8 cellular contexts compared by ENCODE assay signal in genomic region chr22:44567846-44568493, GRCh38.
DNase-seq lines count a peak whose midpoint lies in the region; ATAC-seq and TF ChIP-seq lines count a peak whose summit lies in the region.

No MANE protein-coding gene starts in this region.

- H3K4ac ChIP-seq in trophoblast cell (ENCODE audit: low read depth, low read length), result no peak overlapping the region

- peaks cover 0 to 13% (median 5%) of the 10 kb centered on the region in 7 donors for H3K9me3 Mint-ChIP-seq in CD4-positive, CD25-positive, alpha-beta regulatory T cell
- peaks cover 10% of the 10 kb centered on the region for H3K9me3 Mint-ChIP-seq in activated CD4-positive, alpha-beta T cell treated with anti-CD3 and anti-CD28 coated beads, Interleukin-2, amount 10 ng/mL, durations not matched to agents 7 days and 5 days

- H3K18ac ChIP-seq in trophoblast cell (ENCODE audit: low read length), result no peak overlapping the region

- H2BK120ac ChIP-seq in trophoblast cell (ENCODE audit: insufficient read depth, low read length, poor library complexity), result no peak overlapping the region

- no peaks in the 10 kb centered on the region for H3K79me1 ChIP-seq in trophoblast cell (ENCODE audit: low read length)

- H3K79me2 ChIP-seq in trophoblast cell (ENCODE audit: control insufficient read depth, insufficient read depth, low read length, poor library complexity), result no peaks in the 10 kb centered on the region

- no peak overlapping the region for H4K8ac ChIP-seq in trophoblast cell (ENCODE audit: low read depth, low read length)

- no peaks in the 10 kb centered on the region for H3K36me3 Mint-ChIP-seq in CD4-positive, CD25-positive, alpha-beta regulatory T cell
- H3K36me3 Mint-ChIP-seq in activated CD4-positive, alpha-beta T cell treated with anti-CD3 and anti-CD28 coated beads, Interleukin-2, amount 10 ng/mL, durations not matched to agents 7 days and 5 days (ENCODE audit: low read depth), result no peaks in the 10 kb centered on the region

- H3K27ac Mint-ChIP-seq in CD4-positive, CD25-positive, alpha-beta regulatory T cell, result peak overlapping the region in 1 of 3 donors; percentile 72
- no peak overlapping the region for H3K27ac Mint-ChIP-seq in activated CD4-positive, alpha-beta T cell treated with anti-CD3 and anti-CD28 coated beads, Interleukin-2, amount 10 ng/mL, durations not matched to agents 7 days and 5 days

- H3K14ac ChIP-seq in trophoblast cell (ENCODE audit: low read length), result no peak overlapping the region

- H2AK5ac ChIP-seq in trophoblast cell (ENCODE audit: low read length), result no peak overlapping the region

- no peak overlapping the region for H2AFZ ChIP-seq in trophoblast cell (ENCODE audit: insufficient read depth, low read length, poor library complexity)

- no peak overlapping the region for H4K91ac ChIP-seq in trophoblast cell (ENCODE audit: low read depth, low read length)

- H3K4me3 Mint-ChIP-seq in CD4-positive, CD25-positive, alpha-beta regulatory T cell, result no peak overlapping the region
- no peak overlapping the region for H3K4me3 Mint-ChIP-seq in activated CD4-positive, alpha-beta T cell treated with anti-CD3 and anti-CD28 coated beads, Interleukin-2, amount 10 ng/mL, durations not matched to agents 7 days and 5 days

- DNase-seq in CD4-positive, CD25-positive, alpha-beta regulatory T cell, result peak in 2 of 3 donors; percentile 17 to 57
- DNase-seq in HL-60 (ENCODE audit: low read depth in 1 of 2, low spot score in 1 of 2), result peak in 1 of 2 experiments; percentile 44
- peak; percentile 61 for DNase-seq in activated CD4-positive, alpha-beta T cell treated with anti-CD3 and anti-CD28 coated beads, Interleukin-2, amount 10 ng/mL, durations not matched to agents 7 days and 5 days
- DNase-seq in effector CD8-positive, alpha-beta T cell (lab: John Stamatoyannopoulos, UW), result peak; percentile 11
- DNase-seq in trophoblast cell, result peak; percentile 42 to 70
- DNase-seq in D341Med (ENCODE audit: low spot score), result no peak
- no peak for DNase-seq in NCI-H187 treated with DMSO at 0.1 percent for 48 hours (lab: John Stamatoyannopoulos, UW)

- no peaks in the 10 kb centered on the region for H3K36me3 ChIP-seq in CD4-positive, CD25-positive, alpha-beta regulatory T cell (ENCODE audit: control insufficient read depth, insufficient read depth, low read length)
- no peaks in the 10 kb centered on the region for H3K36me3 ChIP-seq in trophoblast cell (ENCODE audit: control insufficient read depth in 1 of 2, insufficient read depth in 2 of 2, low read length in 2 of 2)

- H3K4me3 ChIP-seq in CD4-positive, CD25-positive, alpha-beta regulatory T cell (ENCODE audit: low read depth, low read length), result no peak overlapping the region
- H3K4me3 ChIP-seq in HL-60 (replicated peaks; ENCODE audit: insufficient read depth, low read length) (no peak overlapping the region), trophoblast cell (ENCODE audit: low read depth, low read length) (peak overlapping the region; percentile 12)

- H3K9ac ChIP-seq in trophoblast cell (ENCODE audit: low read length), result no peak overlapping the region

- H3K4me1 Mint-ChIP-seq in CD4-positive, CD25-positive, alpha-beta regulatory T cell, result no peaks in the 10 kb centered on the region
- H3K4me1 Mint-ChIP-seq in activated CD4-positive, alpha-beta T cell treated with anti-CD3 and anti-CD28 coated beads, Interleukin-2, amount 10 ng/mL, durations not matched to agents 7 days and 5 days, result no peaks in the 10 kb centered on the region

- peaks cover 16% of the 10 kb centered on the region for H3K27me3 Mint-ChIP-seq in CD4-positive, CD25-positive, alpha-beta regulatory T cell
- peaks cover 12% of the 10 kb centered on the region for H3K27me3 Mint-ChIP-seq in activated CD4-positive, alpha-beta T cell treated with anti-CD3 and anti-CD28 coated beads, Interleukin-2, amount 10 ng/mL, durations not matched to agents 7 days and 5 days

- no peak overlapping the region for H2BK5ac ChIP-seq in trophoblast cell (ENCODE audit: low read depth, low read length, poor library complexity)

- no peak for ATAC-seq in CD4-positive, CD25-positive, alpha-beta regulatory T cell (ENCODE audit: low read depth in 2 of 2)
- no peak for ATAC-seq in GM18519 (IDR thresholded peaks at IDR 0.05; ENCODE audit: low FRiP score, unreplicated experiment)

- H3K27ac ChIP-seq in CD4-positive, CD25-positive, alpha-beta regulatory T cell (ENCODE audit: insufficient read depth, low read length, poor library complexity, severe bottlenecking), result no peak overlapping the region
- no peak overlapping the region for H3K27ac ChIP-seq in HL-60 (replicated peaks)
- H3K27ac ChIP-seq in trophoblast cell (ENCODE audit: low read depth, low read length), result no peak overlapping the region

- no peaks in the 10 kb centered on the region for H3K27me3 ChIP-seq in CD4-positive, CD25-positive, alpha-beta regulatory T cell (ENCODE audit: control insufficient read depth, insufficient read depth, low read length)
- H3K27me3 ChIP-seq in HL-60 (ENCODE audit: insufficient read depth, poor library complexity, severe bottlenecking) (no peaks in the 10 kb centered on the region), trophoblast cell (ENCODE audit: insufficient read depth, low read length) (no peaks in the 10 kb centered on the region)

- H3K4me1 ChIP-seq in CD4-positive, CD25-positive, alpha-beta regulatory T cell (ENCODE audit: control insufficient read depth, insufficient read depth, low read length, poor library complexity, severe bottlenecking), result no peaks in the 10 kb centered on the region
- H3K4me1 ChIP-seq in trophoblast cell (ENCODE audit: control insufficient read depth in 1 of 2, insufficient read depth in 2 of 2, low read length in 2 of 2), result no peaks in the 10 kb centered on the region

- CTCF ChIA-PET in activated CD4-positive, alpha-beta T cell treated with anti-CD3 and anti-CD28 coated beads, Interleukin-2, amount 10 ng/mL, durations not matched to agents 7 days and 5 days (lab: Charles Lee), result interaction anchor here (0.6 to 1.3 kb wide), 3 partner anchors 162 to 574 kb away, joined by 3 to 6 read pairs (median 3); no protein-coding TSS in a partner anchor

- no CpG with 5 or more reads among the region's 8 CpGs for WGBS in trophoblast cell (ENCODE audit: extremely low coverage, insufficient coverage, insufficient read length)

- H3K9me3 ChIP-seq in CD4-positive, CD25-positive, alpha-beta regulatory T cell (ENCODE audit: control insufficient read depth in 2 of 2, low read length in 2 of 2), result peaks cover 7% of the 10 kb centered on the region in 2 experiments
- H3K9me3 ChIP-seq in trophoblast cell (ENCODE audit: insufficient read depth, low read depth, low read length), result peaks cover 8% of the 10 kb centered on the region

- no peak overlapping the region for H3K23ac ChIP-seq in trophoblast cell (ENCODE audit: low read length)

- H3K4me2 ChIP-seq in trophoblast cell (ENCODE audit: low read length), result no peak overlapping the region

- no peak overlapping the region for H2BK12ac ChIP-seq in trophoblast cell (ENCODE audit: low read length)

- peak; percentile 44 for TF ChIP-seq CTCF in HL-60 (IDR thresholded peaks at IDR 0.05; ENCODE audit: insufficient read depth, low read length)

- no peak overlapping the region for H4K12ac ChIP-seq in trophoblast cell (ENCODE audit: low read depth, low read length)

- POLR2A ChIA-PET in activated CD4-positive, alpha-beta T cell treated with anti-CD3 and anti-CD28 coated beads, Interleukin-2, amount 10 ng/mL, durations not matched to agents 7 days and 5 days (lab: Charles Lee), result no interaction called here

Comparison
In these comparisons a context has a peak if more than half of its experiments do, and no peak if none do; other contexts are left out.
1. DNase-seq: peak in CD4-positive, CD25-positive, alpha-beta regulatory T cell (2 of 3), activated CD4-positive, alpha-beta T cell treated with anti-CD3 and anti-CD28 coated beads, Interleukin-2, amount 10 ng/mL, durations not matched to agents 7 days and 5 days (single experiment), effector CD8-positive, alpha-beta T cell (single experiment) and trophoblast cell (2 of 2); none in D341Med (single experiment) and NCI-H187 treated with DMSO at 0.1 percent for 48 hours (single experiment).